In genomic region chr14:101553393-101553792, GRCh38 we compare ENCODE assay signal across 36 cellular contexts. TPM values are rescaled to one million over a fixed set of nuclear protein-coding genes. Genes with fewer than 3 reads are reported as not detected.
"Had no signal": no experiment of that assay in that cellular context is flagged by ENCODE, and none has a peak within 500 bp of the region (broad histone marks: within the 10 kb centered on the region; RNA-seq: fewer than 3 reads in every experiment).

No MANE protein-coding gene starts in this region.

- FAIRE-seq: astrocyte, bronchial epithelial cell, colon had no signal

- H3K36me3 ChIP-seq: brain microvascular endothelial cell, esophagus muscularis mucosa, gastrocnemius medialis, WERI-Rb-1 had no signal

- H3K4me1 Mint-ChIP-seq: activated B cell treated with CpG ODN at 0.5 μM for 24 hours; activated T-helper 17 cell treated with anti-CD3 and anti-CD28 coated beads, Interleukin-2, amount 50 U/mL, for 72 hours; central memory CD8-positive, alpha-beta T cell had no signal

- H3K27ac Mint-ChIP-seq: activated B cell treated with CpG ODN at 0.5 μM for 24 hours; activated CD8-positive, alpha-beta T cell treated with anti-CD3 and anti-CD28 coated beads for 36 hours; activated naive CD8-positive, alpha-beta T cell; activated T-helper 17 cell treated with anti-CD3 and anti-CD28 coated beads, Interleukin-2, amount 50 U/mL, for 72 hours; effector memory CD8-positive, alpha-beta T cell; T-helper 17 cell; T-helper 2 cell treated with Interferon-gamma antibody and Interleukin-4, amounts not matched to agents 5 μg/mL and 100 μg/mL, for 36 hours had no signal

- H3K9me3 ChIP-seq: esophagus muscularis mucosa, gastrocnemius medialis had no signal

- H3K9me3 Mint-ChIP-seq: activated B cell treated with CpG ODN at 0.5 μM for 24 hours; activated CD8-positive, alpha-beta T cell treated with anti-CD3 and anti-CD28 coated beads for 36 hours; activated T-cell treated with anti-CD3 and anti-CD28 coated beads, Interleukin-2, amount 50 U/mL, for 4 hours; activated T-helper 17 cell treated with anti-CD3 and anti-CD28 coated beads, Interleukin-2, amount 50 U/mL, for 72 hours; central memory CD8-positive, alpha-beta T cell; effector memory CD8-positive, alpha-beta T cell; T-helper 2 cell treated with Interferon-gamma antibody and Interleukin-4, amounts not matched to agents 5 μg/mL and 100 μg/mL, for 36 hours had no signal

- H3K4me1 ChIP-seq: foreskin keratinocyte, gastrocnemius medialis had no signal

- H3K27ac ChIP-seq: brain microvascular endothelial cell, esophagus muscularis mucosa, foreskin keratinocyte, gastrocnemius medialis, WERI-Rb-1 had no signal

- ATAC-seq: activated CD4-positive, CD25-positive, alpha-beta regulatory T cell treated with anti-CD3 and anti-CD28 coated beads, Interleukin-2, amount 50 U/mL, for 24 hours; activated CD8-positive, alpha-beta T cell treated with anti-CD3 and anti-CD28 coated beads for 36 hours; activated T-cell treated with anti-CD3 and anti-CD28 coated beads, Interleukin-2, amount 50 U/mL, for 4 hours; activated T-helper 17 cell treated with anti-CD3 and anti-CD28 coated beads, Interleukin-2, amount 50 U/mL, for 72 hours; effector memory CD8-positive, alpha-beta T cell; foreskin keratinocyte; gastrocnemius medialis; T-helper 17 cell had no signal

- H3K4me3 Mint-ChIP-seq: activated B cell treated with CpG ODN at 0.5 μM for 24 hours; activated CD8-positive, alpha-beta T cell treated with anti-CD3 and anti-CD28 coated beads for 36 hours; activated naive CD8-positive, alpha-beta T cell; activated T-cell treated with anti-CD3 and anti-CD28 coated beads, Interleukin-2, amount 50 U/mL, for 4 hours; activated T-helper 17 cell treated with anti-CD3 and anti-CD28 coated beads, Interleukin-2, amount 50 U/mL, for 72 hours; central memory CD8-positive, alpha-beta T cell; effector memory CD8-positive, alpha-beta T cell; T-helper 17 cell; T-helper 2 cell treated with Interferon-gamma antibody and Interleukin-4, amounts not matched to agents 5 μg/mL and 100 μg/mL, for 36 hours had no signal

- H3K36me3 Mint-ChIP-seq: activated naive CD8-positive, alpha-beta T cell had no signal

- DNase-seq: activated B cell treated with CpG ODN at 0.5 μM for 24 hours; activated CD4-positive, alpha-beta T cell treated with anti-CD3 and anti-CD28 coated beads for 48 hours; activated CD4-positive, alpha-beta T cell treated with anti-CD3 and anti-CD28 coated beads, Interleukin-2, amount 50 U/mL, for 1 hour; activated CD4-positive, alpha-beta T cell treated with anti-CD3 and anti-CD28 coated beads, Interleukin-2, amount 50 U/mL, for 48 hours; activated CD8-positive, alpha-beta memory T cell treated with anti-CD3 and anti-CD28 coated beads for 24 hours; activated CD8-positive, alpha-beta T cell treated with anti-CD3 and anti-CD28 coated beads for 36 hours; activated effector memory CD4-positive, alpha-beta T cell treated with Interleukin-2 at 50 U/mL for 16 hours; activated gamma-delta T cell treated with Interleukin-2 at 50 U/mL for 16 hours; activated naive CD4-positive, alpha-beta T cell treated with anti-CD3 and anti-CD28 coated beads, Interleukin-2, amount 50 U/mL, for 16 hours; activated naive CD4-positive, alpha-beta T cell treated with Interleukin-2 at 50 U/mL for 16 hours; activated T-cell treated with anti-CD3 and anti-CD28 coated beads, Interleukin-2, amount 50 U/mL, for 4 hours; amniotic stem cell; anterior cingulate cortex; brain microvascular endothelial cell; cortex of kidney; dermis blood vessel endothelial cell; effector CD4-positive, alpha-beta T cell; effector memory CD8-positive, alpha-beta T cell; erythroblast; foreskin keratinocyte; gastrocnemius medialis; glutamatergic neuron; T-helper 1 cell; T-helper 17 cell; T1000; WERI-Rb-1 had no signal

- H3K4me3 ChIP-seq: esophagus muscularis mucosa, gastrocnemius medialis had no signal

RNA-seq across cellular contexts. Expression of gene DIO3, which starts 7.9 kb away (rescaled TPM):
- total RNA-seq: activated B cell treated with CpG ODN at 0.5 μM for 24 hours; activated CD8-positive, alpha-beta T cell treated with anti-CD3 and anti-CD28 coated beads for 36 hours; activated T-cell treated with anti-CD3 and anti-CD28 coated beads, Interleukin-2, amount 50 U/mL, for 4 hours; activated T-helper 17 cell treated with anti-CD3 and anti-CD28 coated beads, Interleukin-2, amount 50 U/mL, for 72 hours; bronchial epithelial cell; cardiac septum; dermis blood vessel endothelial cell; foreskin keratinocyte; T-helper 17 cell had no signal
- polyA plus RNA-seq: foreskin keratinocyte had no signal
